In genomic region chr10:24097771-24098207, GRCh38 we compare ENCODE assay signal across 1 cellular context.
TF ChIP-seq lines count a peak whose summit lies in the region.

No MANE protein-coding gene starts in this region.

TF ChIP-seq in GM23338, 12 proteins besides CTCF, POLR2A, EP300 and RAD21 (continued from another document):
- TF ChIP-seq ZNF462 (CRISPR knock-in tag; IDR thresholded peaks at IDR 0.05) (no peak), POLR2AphosphoS5 (IDR thresholded peaks at IDR 0.05; ENCODE audit: low read depth) (no peak), STAT1 (IDR thresholded peaks at IDR 0.05; ENCODE audit: unreplicated experiment) (no peak), EZH2 (IDR thresholded peaks at IDR 0.05; ENCODE audit: low read depth, unreplicated experiment) (no peak), EZH2phosphoT487 (IDR thresholded peaks at IDR 0.05; ENCODE audit: unreplicated experiment) (no peak), ZNF331 (CRISPR knock-in tag; IDR thresholded peaks at IDR 0.05; ENCODE audit: low read depth) (no peak), ZNF114 (CRISPR knock-in tag; IDR thresholded peaks at IDR 0.05) (no peak), ETS1 (IDR thresholded peaks at IDR 0.05) (no peak), NANOG (IDR thresholded peaks at IDR 0.05; ENCODE audit: borderline replicate concordance) (no peak)
TF ChIP-seq in GM23338: peak in this region for 0.
